ENCODE assay signal across 1 cellular context in genomic region chr2:11944311-11944710, GRCh38.
TF ChIP-seq lines count a peak whose summit lies in the region.

No MANE protein-coding gene starts in this region.

TF ChIP-seq in K562, 482 proteins besides CTCF, POLR2A, EP300 and RAD21 (continued from another document):
- TF ChIP-seq FOXP4 (CRISPR knock-in tag; IDR thresholded peaks at IDR 0.05; ENCODE audit: borderline replicate concordance) (no peak), CREB5 (CRISPR knock-in tag; IDR thresholded peaks at IDR 0.05) (no peak), NFIC (IDR thresholded peaks at IDR 0.05) (no peak), ZNF184 (CRISPR knock-in tag; IDR thresholded peaks at IDR 0.05) (no peak), FOXO4 (CRISPR knock-in tag; IDR thresholded peaks at IDR 0.05) (no peak), ADNP (tag; IDR thresholded peaks at IDR 0.05) (no peak), ZNF407 (IDR thresholded peaks at IDR 0.05; ENCODE audit: low read depth) (no peak), NR2F6 (CRISPR knock-in tag; IDR thresholded peaks at IDR 0.05) (no peak), ZFPM2 (CRISPR knock-in tag; IDR thresholded peaks at IDR 0.05) (no peak), E2F8 (IDR thresholded peaks at IDR 0.05; ENCODE audit: low read depth, partially characterized antibody) (no peak), NR2C1 (IDR thresholded peaks at IDR 0.05) (no peak), NR2C1 (tag; IDR thresholded peaks at IDR 0.05) (no peak), FOXK2 (conservative IDR thresholded peaks at IDR 0.05 in 1 of 2, IDR thresholded peaks at IDR 0.05 in 1 of 2; ENCODE audit: low read depth in 2 of 2) (no peak), MNT (conservative IDR thresholded peaks at IDR 0.05) (no peak), NCOA4 (IDR thresholded peaks at IDR 0.05; ENCODE audit: partially characterized antibody) (no peak), ZNF398 (CRISPR knock-in tag; IDR thresholded peaks at IDR 0.05) (no peak)
